10 cellular contexts compared by ENCODE assay signal in genomic region chr14:24273422-24273998, GRCh38. TPM values are rescaled to one million over a fixed set of nuclear protein-coding genes. Genes with fewer than 3 reads are reported as not detected.
DNase-seq lines count a peak whose midpoint lies in the region; ATAC-seq, FAIRE-seq and TF ChIP-seq lines count a peak whose summit lies in the region.
"Had no signal": no experiment of that assay in that cellular context is flagged by ENCODE, and none has a peak within 500 bp of the region (broad histone marks: within the 10 kb centered on the region; RNA-seq: fewer than 3 reads in every experiment).

No MANE protein-coding gene starts in this region.

- H3K27me3 Mint-ChIP-seq in activated B cell treated with CpG ODN at 0.5 μM for 24 hours = no peaks in the 10 kb centered on the region

- H3K27ac ChIP-seq in layer of hippocampus (ENCODE audit: low read depth, low read length) = peak overlapping the region; percentile 58

- TF ChIP-seq CTCF in GM12873 (IDR thresholded peaks at IDR 0.05; ENCODE audit: insufficient read depth, low read depth, low read length, missing control alignments) (peak; percentile 45), activated B cell treated with CpG ODN at 0.5 μM for 24 hours (IDR thresholded peaks at IDR 0.05) (no peak), GM20000 (IDR thresholded peaks at IDR 0.05; ENCODE audit: extremely low read depth, missing control alignments) (no peak)

- peaks cover 78% of the 10 kb centered on the region for H3K4me1 Mint-ChIP-seq in activated B cell treated with CpG ODN at 0.5 μM for 24 hours

- peak overlapping the region; percentile 96 for H3K27ac Mint-ChIP-seq in activated B cell treated with CpG ODN at 0.5 μM for 24 hours

- H3K36me3 Mint-ChIP-seq in activated B cell treated with CpG ODN at 0.5 μM for 24 hours (ENCODE audit: low read depth) = peaks cover 17% of the 10 kb centered on the region

- CTCF ChIA-PET in activated B cell treated with CpG ODN at 0.5 μM for 24 hours (lab: Charles Lee) = interaction anchor here (0.9 to 1.9 kb wide), 4 partner anchors 16 to 31 kb away, joined by 3 to 14 read pairs (median 4); partner anchors contain the start of gene TINF2

- H3K4me3 Mint-ChIP-seq in activated B cell treated with CpG ODN at 0.5 μM for 24 hours = peak overlapping the region; percentile 64

- ATAC-seq in activated B cell treated with CpG ODN at 0.5 μM for 24 hours (ENCODE audit: low read depth) = no peak

- intact Hi-C loops in activated B cell treated with CpG ODN at 0.5 μM for 24 hours (cut with micrococcal nuclease) = loop anchor here (5.0 kb wide), 2 partner anchors 41 to 94 kb away; partner anchors contain the start of genes GMPR2, NEDD8 and NFATC4

- FAIRE-seq in GM19239 (lab: Jason Lieb, UNC) = no peak
- FAIRE-seq: colon, H1 had no signal

- no peaks in the 10 kb centered on the region for H3K27me3 ChIP-seq in layer of hippocampus (ENCODE audit: control insufficient read depth, insufficient read depth, low read length)

- no peaks in the 10 kb centered on the region for H3K9me3 Mint-ChIP-seq in activated B cell treated with CpG ODN at 0.5 μM for 24 hours

- in situ Hi-C loops in ACHN (cut with HindIII; ENCODE audit: low pct_ligation_motif_present, low pct_unique_long_range_greater_than_20kb, low sequenced_read_pairs) = no loop called here

- DNase-seq in ACHN (peak; percentile 14), activated B cell treated with CpG ODN at 0.5 μM for 24 hours (no peak), GM20000 (ENCODE audit: low spot score) (no peak), SIG-M5 treated with dmso at 0.1 percent for 504 hours (lab: John Stamatoyannopoulos, UW; ENCODE audit: unreplicated experiment) (no peak), putamen (ENCODE audit: low spot score) (no peak), GM19239 (ENCODE audit: insufficient read length, low spot score) (no peak)

- POLR2A ChIA-PET in activated B cell treated with CpG ODN at 0.5 μM for 24 hours (lab: Charles Lee) = interaction anchor here (0.6 to 9.8 kb wide), 11 partner anchors 16 to 159 kb away, joined by 3 to 175 read pairs (median 4); partner anchors contain the start of genes CHMP4A, DCAF11, DHRS1 and MDP1

RNA-seq across cellular contexts. Expression of gene RABGGTA, which starts 2.1 kb away (rescaled TPM):
- total RNA-seq in activated B cell treated with CpG ODN at 0.5 μM for 24 hours = 53.6 and 70.5 TPM in 2 replicates

RNA-seq across cellular contexts. Expression of gene TGM1, which starts 10.5 kb away (rescaled TPM):
- total RNA-seq in activated B cell treated with CpG ODN at 0.5 μM for 24 hours = 6.4 and 6.5 TPM in 2 replicates

RNA-seq across cellular contexts. Expression of gene DHRS1, which starts 26.1 kb away (rescaled TPM):
- 32.5 and 33.9 TPM in 2 replicates for total RNA-seq in activated B cell treated with CpG ODN at 0.5 μM for 24 hours

RNA-seq across cellular contexts. Expression of gene NOP9, which starts 26.1 kb away (rescaled TPM):
- total RNA-seq in activated B cell treated with CpG ODN at 0.5 μM for 24 hours = 30.5 and 36.4 TPM in 2 replicates

RNA-seq across cellular contexts. Expression of gene TINF2, which starts 31.1 kb away (rescaled TPM):
- 197 and 205 TPM in 2 replicates for total RNA-seq in activated B cell treated with CpG ODN at 0.5 μM for 24 hours
